10 cellular contexts compared by ENCODE assay signal in the genomic region with DNA sequence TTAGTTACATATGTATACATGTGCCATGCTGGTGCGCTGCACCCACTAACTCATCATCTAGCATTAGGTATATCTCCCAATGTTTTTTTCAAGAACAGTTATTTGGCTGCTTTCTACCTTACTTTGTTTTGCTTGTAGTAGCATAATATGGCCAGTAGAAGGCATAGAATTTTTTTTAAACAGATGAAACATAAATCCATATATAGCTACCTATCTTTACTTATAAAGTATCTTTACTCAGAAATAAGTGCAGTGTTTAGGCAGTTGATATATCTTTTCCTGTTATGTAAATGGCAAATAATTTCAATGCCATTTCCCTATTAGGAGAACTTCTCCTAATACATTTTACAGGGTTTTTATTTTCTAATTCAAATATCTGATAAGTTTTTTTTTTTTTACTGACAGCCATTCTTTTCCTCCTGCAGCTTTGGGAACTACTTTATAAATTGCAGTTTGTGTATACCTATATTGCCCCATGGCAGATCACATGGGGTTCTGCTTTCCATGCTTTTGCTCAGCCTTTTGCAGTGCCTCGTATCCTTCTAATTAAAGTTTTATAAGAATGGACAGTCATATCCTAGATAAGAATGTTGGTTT.
DNase-seq lines count a peak whose midpoint lies in the region; ATAC-seq, FAIRE-seq and TF ChIP-seq lines count a peak whose summit lies in the region.
"Had no signal": no experiment of that assay in that cellular context is flagged by ENCODE, and none has a peak within 500 bp of the region (broad histone marks: within the 10 kb centered on the region; RNA-seq: fewer than 3 reads in every experiment).

No MANE protein-coding gene starts in this region.

- ATAC-seq in omental fat pad (ENCODE audit: low FRiP score) (no peak), GM18861 (IDR thresholded peaks at IDR 0.05; ENCODE audit: unreplicated experiment) (no peak)
- ATAC-seq: esophagus mucosa had no signal

- no peak for FAIRE-seq in small intestine (lab: Jason Lieb, UNC)

- TF ChIP-seq CTCF in epithelial cell of esophagus (IDR thresholded peaks at IDR 0.05; ENCODE audit: insufficient read depth, low read depth, low read length, missing control alignments), result peak; percentile 29
- no peak for TF ChIP-seq CTCF in omental fat pad (IDR thresholded peaks at IDR 0.05)

- H3K27ac ChIP-seq in small intestine (ENCODE audit: low read depth in 1 of 2, low read length in 1 of 2), result no peak overlapping the region

- H3K36me3 ChIP-seq in small intestine (ENCODE audit: control insufficient read depth in 2 of 2, insufficient read depth in 2 of 2, low read length in 2 of 2), result peaks cover 0 to 12% of the 10 kb centered on the region in 2 donors

- no peaks in the 10 kb centered on the region for H3K4me1 ChIP-seq in small intestine (ENCODE audit: control insufficient read depth in 2 of 2, insufficient read depth in 1 of 2, low read depth in 1 of 2, low read length in 1 of 2)

- no peaks in the 10 kb centered on the region for H3K9me3 ChIP-seq in small intestine (ENCODE audit: control insufficient read depth, low read depth)

- H3K27me3 ChIP-seq in small intestine (ENCODE audit: control insufficient read depth in 2 of 2, insufficient read depth in 2 of 2, low read length in 2 of 2), result no peaks in the 10 kb centered on the region

- DNase-seq in NOMO-1 treated with DMSO at 0.1 percent for 48 hours (lab: John Stamatoyannopoulos, UW; ENCODE audit: unreplicated experiment) (peak; percentile 3), NOMO-1 treated with dmso at 0.1 percent for 144 hours (lab: John Stamatoyannopoulos, UW; ENCODE audit: unreplicated experiment) (no peak), NCI-H2171 treated with DMSO at 0.1 percent for 48 hours (lab: John Stamatoyannopoulos, UW) (peak; percentile 4), epithelial cell of esophagus (ENCODE audit: low read depth) (peak; percentile 35), small intestine (peak; percentile 5), omental fat pad (ENCODE audit: low spot score) (no peak), AG08395 (ENCODE audit: low spot score) (no peak)
- DNase-seq: activated T-cell treated with anti-CD3 and anti-CD28 coated beads, Interleukin-2, amount 50 U/mL, for 1 hour had no signal

- H3K4me3 ChIP-seq in epithelial cell of esophagus (ENCODE audit: low read length), result no peak overlapping the region
- no peak overlapping the region for H3K4me3 ChIP-seq in small intestine (ENCODE audit: low read depth in 1 of 2, low read length in 2 of 2)

- 97 to 100% (median 97%) methylated on average over 2 of the region's 2 CpGs for WGBS in small intestine, 3 donors

Comparison
In these comparisons a context has a peak if more than half of its experiments do, and no peak if none do; other contexts are left out.
1. DNase-seq: peak in NOMO-1 treated with DMSO at 0.1 percent for 48 hours (single experiment), NCI-H2171 treated with DMSO at 0.1 percent for 48 hours (single experiment), epithelial cell of esophagus (single experiment) and small intestine (single experiment); none in NOMO-1 treated with dmso at 0.1 percent for 144 hours (single experiment), omental fat pad (single experiment) and AG08395 (single experiment).